Comparison of ENCODE assay signal across 1 cellular context in the genomic region with DNA sequence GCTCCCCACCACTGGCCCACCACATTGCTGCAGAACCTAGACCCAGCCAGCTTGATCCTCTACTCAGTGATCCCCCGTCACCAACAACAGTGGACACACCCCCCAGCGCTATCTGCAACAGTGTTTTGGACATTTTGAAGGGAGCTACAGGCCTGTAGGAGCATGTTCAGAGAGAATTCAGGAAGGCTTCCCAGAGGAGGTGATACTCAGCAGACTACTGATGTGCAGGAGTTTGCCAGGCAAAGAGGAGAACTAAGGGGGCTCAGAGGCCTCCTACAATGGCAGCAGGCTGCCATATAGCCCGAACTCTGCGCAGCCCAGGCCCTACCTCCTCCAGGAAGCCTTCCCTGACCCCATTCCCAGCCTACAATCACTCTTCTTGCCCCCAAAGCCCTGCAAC.
TF ChIP-seq lines count a peak whose summit lies in the region.

No MANE protein-coding gene starts in this region.

TF ChIP-seq in HepG2, 621 proteins besides CTCF, POLR2A, EP300 and RAD21:
- TF ChIP-seq ZNF367 (CRISPR knock-in tag; IDR thresholded peaks at IDR 0.05; ENCODE audit: borderline replicate concordance) = no peak
- TF ChIP-seq, protein P1, sequence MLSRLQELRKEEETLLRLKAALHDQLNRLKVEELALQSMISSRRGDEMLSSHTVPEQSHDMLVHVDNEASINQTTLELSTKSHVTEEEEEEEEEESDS (CRISPR knock-in tag; IDR thresholded peaks at IDR 0.05; ENCODE audit: borderline replicate concordance) = no peak
